24 cellular contexts compared by ENCODE assay signal in the genomic region with DNA sequence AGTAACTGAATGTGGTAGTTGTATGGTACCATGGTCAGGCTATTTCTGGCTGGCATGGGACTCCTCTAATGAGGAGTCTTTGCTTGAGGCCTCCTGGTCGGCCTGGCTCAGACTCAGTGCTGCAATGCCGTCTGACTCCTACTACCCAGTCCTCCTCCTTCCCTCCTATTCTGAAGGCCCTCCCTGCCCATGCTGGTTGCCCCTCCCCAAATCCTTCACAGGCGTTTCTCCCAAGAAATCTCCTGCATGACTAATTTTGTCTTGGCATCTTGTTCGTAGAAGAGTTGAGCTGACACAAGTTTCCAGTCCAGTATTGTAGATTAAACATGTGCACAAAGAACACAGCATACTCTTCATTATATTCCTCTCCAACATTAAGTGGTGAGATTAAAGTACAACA.
DNase-seq lines count a peak whose midpoint lies in the region; ATAC-seq and TF ChIP-seq lines count a peak whose summit lies in the region.
"Had no signal": no experiment of that assay in that cellular context is flagged by ENCODE, and none has a peak within 500 bp of the region (broad histone marks: within the 10 kb centered on the region; RNA-seq: fewer than 3 reads in every experiment).

No MANE protein-coding gene starts in this region.

- H3K36me3 ChIP-seq in PC-3 (ENCODE audit: low read depth, low read length) = no peaks in the 10 kb centered on the region
- H3K36me3 ChIP-seq in neuronal stem cell (replicated peaks in 1 of 2; ENCODE audit: control insufficient read depth in 2 of 2, insufficient read depth in 2 of 2, low read length in 2 of 2) = no peaks in the 10 kb centered on the region
- H3K36me3 ChIP-seq: HAP-1, pancreas, Peyer's patch, transverse colon had no signal

- no peaks in the 10 kb centered on the region for H3K9me3 ChIP-seq in PC-3 (ENCODE audit: low read length)
- no peaks in the 10 kb centered on the region for H3K9me3 ChIP-seq in neuronal stem cell (replicated peaks in 1 of 2; ENCODE audit: control insufficient read depth in 2 of 2, insufficient read depth in 1 of 2, low read depth in 1 of 2, low read length in 2 of 2)
- H3K9me3 ChIP-seq: HAP-1, pancreas, Peyer's patch, transverse colon had no signal

- CTCF ChIA-PET in PC-3 (lab: Charles Lee) = no interaction called here

- H2AK5ac ChIP-seq in neuronal stem cell (ENCODE audit: low read depth, low read length) = peak overlapping the region; percentile 63

- no peaks in the 10 kb centered on the region for H4K20me1 ChIP-seq in PC-3 (ENCODE audit: low read length)

- DNase-seq in DMS53 treated with DMSO at 0.1 percent for 48 hours (lab: John Stamatoyannopoulos, UW; ENCODE audit: unreplicated experiment) (peak; percentile 77), DMS53 (lab: John Stamatoyannopoulos, UW) (no peak), PC-3 (no peak), neuronal stem cell (ENCODE audit: low spot score) (no peak), G401 (ENCODE audit: low spot score) (no peak), COLO668 (lab: John Stamatoyannopoulos, UW; ENCODE audit: unreplicated experiment) (no peak), AG08395 (ENCODE audit: low spot score) (no peak)
- DNase-seq: activated CD4-positive, CD25-positive, alpha-beta regulatory T cell treated with anti-CD3 and anti-CD28 coated beads, Interleukin-2, amount 50 U/mL, for 72 hours; activated CD8-positive, alpha-beta memory T cell treated with anti-CD3 and anti-CD28 coated beads for 24 hours; activated T-cell treated with anti-CD3 and anti-CD28 coated beads, Interleukin-2, amount 50 U/mL, for 48 hours; dermis blood vessel endothelial cell; GDM1; mammary epithelial cell; MM.1S; naive B cell; NCI-H1436 treated with DMSO at 0.1 percent for 48 hours; Peyer's patch; stimulated activated naive CD8-positive, alpha-beta T cell treated with anti-CD3 and anti-CD28 coated beads, Interleukin-15, Interleukin-2, amounts not matched to agents 100 U/mL and 50 U/mL, for 24 hours; transverse colon had no signal

- H3K27ac ChIP-seq in PC-3 (ENCODE audit: low read length) (peak overlapping the region; percentile 61; the same call in 1 of the 2 replicates), neuronal stem cell (replicated peaks; ENCODE audit: low read length) (no peak overlapping the region)
- H3K27ac ChIP-seq: 22Rv1, pancreas, Peyer's patch, transverse colon had no signal

- H3K4me2 ChIP-seq in PC-3 (ENCODE audit: low read length) = no peak overlapping the region
- H3K4me2 ChIP-seq in neuronal stem cell (ENCODE audit: insufficient read depth, low read length, poor library complexity, severe bottlenecking) = no peak overlapping the region

- no peak overlapping the region for H3K14ac ChIP-seq in neuronal stem cell (ENCODE audit: low read length)

- no peaks in the 10 kb centered on the region for H3K79me2 ChIP-seq in PC-3 (ENCODE audit: low read length)

- no TSS peak for BruUV-seq in PC-3 (replicated peaks; lab: Mats Ljungman, UMichigan)

- in situ Hi-C loops in G401 (cut with HindIII; ENCODE audit: low sequenced_read_pairs) = no loop called here

- intact Hi-C loops in PC-3 (cut with micrococcal nuclease) = no loop called here

- no peak for TF ChIP-seq CTCF in PC-3 (conservative IDR thresholded peaks at IDR 0.05; ENCODE audit: low read depth, low read length)

- H2BK15ac ChIP-seq in neuronal stem cell (ENCODE audit: low read length) = no peak overlapping the region

- H2AFZ ChIP-seq in PC-3 (ENCODE audit: low read length) = no peak overlapping the region
- no peak overlapping the region for H2AFZ ChIP-seq in neuronal stem cell (ENCODE audit: low read length)

- H3K79me1 ChIP-seq in neuronal stem cell (ENCODE audit: low read depth, low read length) = no peaks in the 10 kb centered on the region

- H3K23ac ChIP-seq in neuronal stem cell (ENCODE audit: low read depth, low read length, poor library complexity) = no peak overlapping the region

- H3K4ac ChIP-seq in neuronal stem cell (ENCODE audit: low read length) = no peak overlapping the region

- H3K9ac ChIP-seq in PC-3 (ENCODE audit: low read length) (no peak overlapping the region), neuronal stem cell (ENCODE audit: low read depth, low read length, poor library complexity) (no peak overlapping the region)

- no peaks in the 10 kb centered on the region for H3K27me3 ChIP-seq in PC-3 (ENCODE audit: low read length)
- H3K27me3 ChIP-seq in neuronal stem cell (ENCODE audit: control insufficient read depth in 3 of 3, insufficient read depth in 3 of 3, low read depth in 1 of 3, low read length in 3 of 3) = no peaks in the 10 kb centered on the region
- H3K27me3 ChIP-seq: pancreas, Peyer's patch, transverse colon had no signal

- H2BK12ac ChIP-seq in neuronal stem cell (ENCODE audit: low read length) = no peak overlapping the region

- H3K4me3 ChIP-seq in PC-3 (ENCODE audit: low read length) (no peak overlapping the region), neuronal stem cell (ENCODE audit: low read length in 2 of 2) (no peak overlapping the region)
- H3K4me3 ChIP-seq: HAP-1, pancreas, Peyer's patch, transverse colon had no signal

- H3F3A ChIP-seq in PC-3 (ENCODE audit: low read length, unreplicated experiment) = no peaks in the 10 kb centered on the region

- H4K8ac ChIP-seq in neuronal stem cell (ENCODE audit: low read depth, low read length) = no peak overlapping the region

- H3K4me1 ChIP-seq in PC-3 (ENCODE audit: insufficient read depth, low read length) = peaks cover 15% of the 10 kb centered on the region
- H3K4me1 ChIP-seq in neuronal stem cell (ENCODE audit: control insufficient read depth in 2 of 2, insufficient read depth in 1 of 2, low read depth in 1 of 2, low read length in 2 of 2) = peaks cover 0 to 5% of the 10 kb centered on the region in 2 donors
- H3K4me1 ChIP-seq: HAP-1, pancreas, Peyer's patch, transverse colon had no signal

- no peaks in the 10 kb centered on the region for H3K9me2 ChIP-seq in PC-3 (replicated peaks; ENCODE audit: low read length)

- ATAC-seq in PC-3 = peak; percentile 16; the same call in 1 of the 2 replicates
- peak; percentile 90 for ATAC-seq in esophagus mucosa
- ATAC-seq: HepG2, pancreas had no signal

- H2BK5ac ChIP-seq in neuronal stem cell (ENCODE audit: low read length) = no peak overlapping the region

- no peak overlapping the region for H4K91ac ChIP-seq in neuronal stem cell (ENCODE audit: low read depth, low read length, poor library complexity)

- no CpG with 5 or more reads among the region's 4 CpGs for WGBS in neuronal stem cell (ENCODE audit: extremely low coverage in 2 of 2, insufficient read length in 2 of 2, insufficient replicate concordance in 1 of 2), 2 donors

- POLR2A ChIA-PET in PC-3 (lab: Charles Lee; ENCODE audit: unreplicated experiment) = no interaction called here

- no peak overlapping the region for H2BK120ac ChIP-seq in neuronal stem cell (ENCODE audit: low read depth, low read length)

- no peak overlapping the region for H3K18ac ChIP-seq in neuronal stem cell (ENCODE audit: low read length)
